In the genomic region with DNA sequence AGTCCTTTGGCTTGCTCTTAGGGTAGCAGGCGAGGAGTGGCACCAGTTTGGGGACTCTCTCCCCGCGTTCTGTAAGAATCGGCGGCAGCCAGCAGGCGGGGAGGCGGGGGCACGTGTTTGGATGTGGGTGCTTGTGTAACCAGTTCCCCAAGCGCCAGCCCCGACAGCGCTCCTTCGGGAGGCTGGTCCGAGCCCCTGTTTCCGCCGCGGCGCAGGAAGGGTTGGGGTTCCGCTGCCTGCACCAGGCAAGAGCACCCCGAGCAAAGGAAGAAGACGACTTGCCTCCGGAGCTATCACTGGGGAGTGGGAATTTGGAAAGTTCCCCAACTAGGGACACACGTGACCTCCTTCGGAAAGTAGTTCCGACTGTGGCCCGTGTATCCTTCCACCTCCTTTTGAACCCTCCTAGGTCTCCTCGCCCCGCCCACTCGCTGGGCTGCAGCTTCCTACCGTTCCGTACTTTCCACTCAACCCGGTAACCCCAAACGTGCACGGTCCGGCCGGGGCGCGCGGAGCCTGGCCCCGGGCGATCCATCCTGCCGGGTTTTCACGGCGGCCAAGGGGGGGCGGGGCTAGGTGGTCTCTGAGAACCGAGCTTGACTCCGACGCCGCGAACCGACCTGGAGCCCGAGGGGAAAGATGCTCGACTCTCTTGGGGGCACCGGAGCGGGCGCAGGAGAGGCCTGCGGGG, we compare ENCODE assay signal across 8 cellular contexts. TPM values are rescaled to one million over a fixed set of nuclear protein-coding genes. Genes with fewer than 3 reads are reported as not detected.
DNase-seq lines count a peak whose midpoint lies in the region; ATAC-seq, FAIRE-seq and TF ChIP-seq lines count a peak whose summit lies in the region.

No MANE protein-coding gene starts in this region.

- H3K36me3 Mint-ChIP-seq in natural killer cell treated with Interleukin-12 subunit alpha and Interleukin-12 subunit beta and Interleukin-15 and Interleukin-18, amount 100 ng/mL, for 72 hours: peaks cover 11% of the 10 kb centered on the region

- peak overlapping the region; percentile 68 for H3K4me3 ChIP-seq in fibroblast of the aortic adventitia (ENCODE audit: low read depth, low read length)

- POLR2A ChIA-PET in RWPE1 (lab: Yijun Ruan, JAX; ENCODE audit: low non-redundant PET): interaction anchor here (0.6 to 2.0 kb wide), 9 partner anchors 43 to 723 kb away, joined by 3 to 11 read pairs (median 3); no protein-coding TSS in a partner anchor

- CTCF ChIA-PET in RWPE1 (lab: Yijun Ruan, JAX): interaction anchor here (0.6 to 4.2 kb wide), 11 partner anchors 9 to 1280 kb away, joined by 3 to 37 read pairs (median 4); a partner anchor contains a TSS

- H3K27ac Mint-ChIP-seq in natural killer cell treated with Interleukin-12 subunit alpha and Interleukin-12 subunit beta and Interleukin-15 and Interleukin-18, amount 100 ng/mL, for 72 hours: peak overlapping the region; percentile 93

- no peak for FAIRE-seq in D721Med (lab: Jason Lieb, UNC)

- ATAC-seq in GM19455 (IDR thresholded peaks at IDR 0.05; ENCODE audit: unreplicated experiment): peak; percentile 50
- peak; percentile 81 to 86 for ATAC-seq in natural killer cell treated with Interleukin-12 subunit alpha and Interleukin-12 subunit beta and Interleukin-15 and Interleukin-18, amount 100 ng/mL, for 72 hours

- H3K4me3 Mint-ChIP-seq in natural killer cell treated with Interleukin-12 subunit alpha and Interleukin-12 subunit beta and Interleukin-15 and Interleukin-18, amount 100 ng/mL, for 72 hours: peak overlapping the region; percentile 99

- H3K9me3 Mint-ChIP-seq in natural killer cell treated with Interleukin-12 subunit alpha and Interleukin-12 subunit beta and Interleukin-15 and Interleukin-18, amount 100 ng/mL, for 72 hours: no peaks in the 10 kb centered on the region

- H3K4me1 Mint-ChIP-seq in natural killer cell treated with Interleukin-12 subunit alpha and Interleukin-12 subunit beta and Interleukin-15 and Interleukin-18, amount 100 ng/mL, for 72 hours (ENCODE audit: low read depth in 2 of 2): peaks cover 45 to 50% of the 10 kb centered on the region in 2 donors

- peak; percentile 51 for DNase-seq in D721Med (ENCODE audit: insufficient read length, low spot score)
- peak; percentile 80 for DNase-seq in HS-27A (ENCODE audit: low read depth)
- peak; percentile 87 for DNase-seq in RWPE1 (ENCODE audit: low spot score)
- peak; percentile 97 for DNase-seq in activated effector memory CD4-positive, alpha-beta T cell treated with anti-CD3 and anti-CD28 coated beads, Interleukin-2, amount 50 U/mL, for 16 hours
- DNase-seq in fibroblast of the aortic adventitia (ENCODE audit: low read depth): peak; percentile 99
- peak; percentile 93 for DNase-seq in natural killer cell treated with Interleukin-12 subunit alpha and Interleukin-12 subunit beta and Interleukin-15 and Interleukin-18, amount 100 ng/mL, for 72 hours (ENCODE audit: low spot score)
- DNase-seq in stimulated activated naive CD4-positive, alpha-beta T cell (lab: John Stamatoyannopoulos, UW): peak; percentile 90 to 99 (median 92)

- TF ChIP-seq CTCF in D721Med (IDR thresholded peaks at IDR 0.05; ENCODE audit: insufficient read depth, missing control alignments): no peak
- no peak for TF ChIP-seq CTCF in RWPE1 (conservative IDR thresholded peaks at IDR 0.05; ENCODE audit: low read depth)
- TF ChIP-seq CTCF in fibroblast of the aortic adventitia (IDR thresholded peaks at IDR 0.05; ENCODE audit: insufficient read depth, low read length): no peak

- H3K27ac ChIP-seq in RWPE1: peak overlapping the region; percentile 98

- H3K27me3 Mint-ChIP-seq in natural killer cell treated with Interleukin-12 subunit alpha and Interleukin-12 subunit beta and Interleukin-15 and Interleukin-18, amount 100 ng/mL, for 72 hours: no peaks in the 10 kb centered on the region

RNA-seq across cellular contexts. Expression of a gene that starts 1.2 kb away (rescaled TPM):
- total RNA-seq in fibroblast of the aortic adventitia (ENCODE audit: low replicate concordance): 0.99 and 2.0 TPM in 2 replicates
- under 1 TPM; 0.17 to 0.52 TPM for total RNA-seq in natural killer cell treated with Interleukin-12 subunit alpha and Interleukin-12 subunit beta and Interleukin-15 and Interleukin-18, amount 100 ng/mL, for 72 hours

RNA-seq across cellular contexts. Expression of a gene that starts 1.3 kb away (rescaled TPM):
- 132 and 316 TPM in 2 replicates for total RNA-seq in fibroblast of the aortic adventitia (ENCODE audit: low replicate concordance)
- 10 to 100 TPM; 49.8 to 75.3 TPM for total RNA-seq in natural killer cell treated with Interleukin-12 subunit alpha and Interleukin-12 subunit beta and Interleukin-15 and Interleukin-18, amount 100 ng/mL, for 72 hours

RNA-seq across cellular contexts. Expression of a gene that starts 44.1 kb away (rescaled TPM):
- 45.2 and 51.8 TPM in 2 replicates for total RNA-seq in fibroblast of the aortic adventitia (ENCODE audit: low replicate concordance)
- 10 to 100 TPM; 48.3 to 65.2 TPM for total RNA-seq in natural killer cell treated with Interleukin-12 subunit alpha and Interleukin-12 subunit beta and Interleukin-15 and Interleukin-18, amount 100 ng/mL, for 72 hours

Comparison
In these comparisons a context has a peak if more than half of its experiments do, and no peak if none do; other contexts are left out.
1. Peak in every context shown above with its lines: DNase-seq, ATAC-seq, H3K4me3 ChIP-seq and H3K27ac ChIP-seq.